Comparison of ENCODE assay signal across 8 cellular contexts in the genomic region with DNA sequence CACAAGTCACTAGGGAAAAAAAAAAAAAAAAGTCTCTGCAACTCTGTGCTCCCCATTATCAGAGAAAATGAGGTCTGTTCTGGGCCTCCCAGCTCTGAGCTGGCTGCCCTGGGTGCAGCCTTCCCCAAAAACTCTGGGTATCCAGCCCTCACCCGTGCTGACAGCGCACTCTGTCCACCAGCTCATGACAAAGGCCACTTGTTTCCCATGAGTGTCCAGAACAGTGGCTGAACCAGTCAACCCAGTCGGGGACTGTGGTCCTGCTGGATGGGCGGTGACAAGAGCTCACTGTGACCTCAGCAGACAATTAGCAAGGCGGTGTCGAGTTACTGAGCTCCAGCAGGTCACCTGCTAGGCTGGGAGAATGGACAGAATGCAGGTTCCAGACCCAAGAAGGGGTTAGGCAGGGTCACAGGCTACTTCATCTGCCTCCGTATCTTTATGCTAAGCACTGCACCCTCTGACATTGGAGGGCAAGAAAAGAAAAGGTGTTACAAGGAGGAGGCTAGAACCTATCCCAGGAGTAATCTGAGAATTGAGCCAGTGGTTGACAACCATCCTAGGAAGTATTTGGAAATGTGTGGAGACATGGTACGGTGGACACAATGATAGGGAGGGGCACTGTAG. TPM values are rescaled to one million over a fixed set of nuclear protein-coding genes. Genes with fewer than 3 reads are reported as not detected.
DNase-seq lines count a peak whose midpoint lies in the region; ATAC-seq, FAIRE-seq and TF ChIP-seq lines count a peak whose summit lies in the region.

No MANE protein-coding gene starts in this region.

- TF ChIP-seq CTCF in body of pancreas (IDR thresholded peaks at IDR 0.05) = peak in 1 of 7 experiments; percentile 6
- TF ChIP-seq CTCF in kidney (IDR thresholded peaks at IDR 0.05; ENCODE audit: borderline replicate concordance, extremely low read depth, insufficient read depth) = no peak

- ATAC-seq in body of pancreas = peak; percentile 96
- no peak for ATAC-seq in effector memory CD8-positive, alpha-beta T cell (replicated peaks)
- ATAC-seq in HG02623 (IDR thresholded peaks at IDR 0.05; ENCODE audit: unreplicated experiment) = no peak

- no peaks in the 10 kb centered on the region for H3K36me3 ChIP-seq in body of pancreas (replicated peaks in 1 of 2; ENCODE audit: insufficient read depth in 1 of 2, low read depth in 2 of 2)
- no peaks in the 10 kb centered on the region for H3K36me3 ChIP-seq in kidney (ENCODE audit: control insufficient read depth in 1 of 2, insufficient read depth in 2 of 2, low read length in 2 of 2)
- no peaks in the 10 kb centered on the region for H3K36me3 ChIP-seq in small intestine (ENCODE audit: control insufficient read depth in 2 of 2, insufficient read depth in 2 of 2, low read length in 2 of 2)

- H3K27ac ChIP-seq in body of pancreas (peak overlapping the region; percentile 41 to 86 (median 84)), kidney (ENCODE audit: low read depth in 2 of 2, low read length in 2 of 2) (peak overlapping the region; percentile 54 to 76), small intestine (ENCODE audit: low read depth in 1 of 2, low read length in 1 of 2) (no peak overlapping the region)

- DNase-seq in HuH-7 (ENCODE audit: low spot score) (peak; percentile 60), body of pancreas (peak; percentile 85 to 93 (median 92)), kidney (peak; percentile 84), small intestine (peak; percentile 71), posterior vena cava (ENCODE audit: low spot score) (no peak), NCI-H1694 (lab: John Stamatoyannopoulos, UW) (no peak)
- no peak for DNase-seq in effector memory CD8-positive, alpha-beta T cell

- no peak overlapping the region for H3K9ac ChIP-seq in kidney (ENCODE audit: low read length in 2 of 2)

- no peak overlapping the region for H3K27ac Mint-ChIP-seq in effector memory CD8-positive, alpha-beta T cell

- H3K27me3 ChIP-seq in body of pancreas (no peaks in the 10 kb centered on the region), small intestine (ENCODE audit: control insufficient read depth in 2 of 2, insufficient read depth in 2 of 2, low read length in 2 of 2) (no peaks in the 10 kb centered on the region)

- H3K4me3 Mint-ChIP-seq in effector memory CD8-positive, alpha-beta T cell = no peak overlapping the region

- no peaks in the 10 kb centered on the region for H3K27me3 Mint-ChIP-seq in effector memory CD8-positive, alpha-beta T cell

- no peaks in the 10 kb centered on the region for H3K9me3 ChIP-seq in body of pancreas
- no peaks in the 10 kb centered on the region for H3K9me3 ChIP-seq in kidney (ENCODE audit: control insufficient read depth in 1 of 2, low read length in 2 of 2)
- no peaks in the 10 kb centered on the region for H3K9me3 ChIP-seq in small intestine (ENCODE audit: control insufficient read depth, low read depth)

- H3K4me1 ChIP-seq in body of pancreas = peaks cover 78% of the 10 kb centered on the region
- H3K4me1 ChIP-seq in kidney (ENCODE audit: control insufficient read depth in 1 of 2, insufficient read depth in 1 of 2, low read depth in 1 of 2, low read length in 2 of 2) = peaks cover 34 to 49% of the 10 kb centered on the region in 2 donors
- H3K4me1 ChIP-seq in small intestine (ENCODE audit: control insufficient read depth in 2 of 2, insufficient read depth in 1 of 2, low read depth in 1 of 2, low read length in 1 of 2) = peaks cover 5 to 7% of the 10 kb centered on the region in 2 donors

- H3K4me3 ChIP-seq in body of pancreas (no peak overlapping the region), kidney (ENCODE audit: low read length in 2 of 2) (no peak overlapping the region), small intestine (ENCODE audit: low read depth in 1 of 2, low read length in 2 of 2) (no peak overlapping the region)

- TF ChIP-seq POLR2A in body of pancreas (IDR thresholded peaks at IDR 0.05) = peak in 2 of 3 donors; percentile 34 to 37

- FAIRE-seq in kidney (lab: Jason Lieb, UNC) (no peak), small intestine (lab: Jason Lieb, UNC) (no peak)

- intact Hi-C loops in body of pancreas (cut with DNase I) (no loop called here), kidney (cut with DNase I) (no loop called here), posterior vena cava (cut with DNase I) (loop anchor here in 1 of 2 donors (10.0 kb wide), 1 partner anchor 75 kb away; no protein-coding TSS in a partner anchor)

- peaks cover 8% of the 10 kb centered on the region for H3K36me3 Mint-ChIP-seq in effector memory CD8-positive, alpha-beta T cell (ENCODE audit: insufficient read depth)

- 13 to 25% methylated on average over 3 to 8 of the region's 8 CpGs for WGBS in body of pancreas, 2 donors
- WGBS in small intestine, 3 donors = 23 to 60% (median 40%) methylated on average over 8 of the region's 8 CpGs

- H3K4me1 Mint-ChIP-seq in effector memory CD8-positive, alpha-beta T cell (ENCODE audit: low read depth in 2 of 2) = peaks cover 4 to 9% of the 10 kb centered on the region in 2 donors

- no peaks in the 10 kb centered on the region for H3K9me3 Mint-ChIP-seq in effector memory CD8-positive, alpha-beta T cell

RNA-seq across cellular contexts. Expression of gene DLG5, which starts 37.2 kb away (rescaled TPM):
- total RNA-seq in body of pancreas (10 to 100 TPM; 22.6 to 35.6 TPM), kidney (30.0 TPM), posterior vena cava (10 to 100 TPM; 34.4 to 39.9 TPM)
- polyA plus RNA-seq in kidney (ENCODE audit: insufficient read depth, low read depth, low replicate concordance) (5.4 TPM), small intestine (10 to 100 TPM in 1 of 3 donors, 1 to 10 TPM in 2; 7.8 to 13.9 (median 8.9) TPM)

Comparison
In these comparisons a context has a peak if more than half of its experiments do, and no peak if none do; other contexts are left out.
1. DNase-seq: peak in HuH-7 (single experiment), body of pancreas (4 of 4), kidney (single experiment) and small intestine (single experiment); none in posterior vena cava (single experiment), NCI-H1694 (single experiment) and effector memory CD8-positive, alpha-beta T cell (0 of 3).
2. H3K27ac ChIP-seq: peak in body of pancreas (4 of 4) and kidney (2 of 2); none in small intestine (0 of 2).